ENCODE assay signal across 1 cellular context in genomic region chr17:2396568-2397246, GRCh38.
TF ChIP-seq lines count a peak whose summit lies in the region.

No MANE protein-coding gene starts in this region.

TF ChIP-seq in HepG2, 621 proteins besides CTCF, POLR2A, EP300 and RAD21 (continued from another document and continues in another):
- TF ChIP-seq ZNF788 (CRISPR knock-in tag; IDR thresholded peaks at IDR 0.05; ENCODE audit: borderline replicate concordance) (0 out of 2 replicates have a peak, but pooled peaks have one; percentile 11), PAXIP1 (CRISPR knock-in tag; conservative IDR thresholded peaks at IDR 0.05) (peak; percentile 50; the same call in 1 of the 2 replicates), ZNF281 (CRISPR knock-in tag; IDR thresholded peaks at IDR 0.05; ENCODE audit: borderline replicate concordance) (peak; percentile 9; the same call in 1 of the 2 replicates), THAP7 (CRISPR knock-in tag; IDR thresholded peaks at IDR 0.05) (0 out of 2 replicates have a peak, but pooled peaks have one; percentile 53), BATF2 (CRISPR knock-in tag; IDR thresholded peaks at IDR 0.05) (no peak), HOXD1 (CRISPR knock-in tag; IDR thresholded peaks at IDR 0.05) (0 out of 2 replicates have a peak, but pooled peaks have one; percentile 24), LCORL (IDR thresholded peaks at IDR 0.05) (no peak), LCORL (CRISPR knock-in tag; IDR thresholded peaks at IDR 0.05) (peak; percentile 65; the same call in 1 of the 2 replicates), ZNF556 (CRISPR knock-in tag; IDR thresholded peaks at IDR 0.05; ENCODE audit: borderline replicate concordance) (0 out of 2 replicates have a peak, but pooled peaks have one; percentile 55), KLF16 (CRISPR knock-in tag; IDR thresholded peaks at IDR 0.05) (0 out of 4 replicates have a peak, but pooled peaks of 1 of the 2 experiments have one; percentile 20), MIER3 (CRISPR knock-in tag; IDR thresholded peaks at IDR 0.05; ENCODE audit: borderline replicate concordance) (peak; percentile 19; the same call in 1 of the 2 replicates), RCOR2 (CRISPR knock-in tag; IDR thresholded peaks at IDR 0.05) (no peak), ZNF766 (CRISPR knock-in tag; IDR thresholded peaks at IDR 0.05; ENCODE audit: borderline replicate concordance) (0 out of 2 replicates have a peak, but pooled peaks have one; percentile 62), ZNF558 (CRISPR knock-in tag; IDR thresholded peaks at IDR 0.05; ENCODE audit: borderline replicate concordance) (no peak), HMGXB4 (CRISPR knock-in tag; IDR thresholded peaks at IDR 0.05; ENCODE audit: borderline replicate concordance in 1 of 2, low read depth in 1 of 2) (peak; percentile 30 to 38; a peak in 1 of 4 replicates), TP53 (CRISPR knock-in tag; conservative IDR thresholded peaks at IDR 0.05) (no peak), PHF21A (CRISPR knock-in tag; IDR thresholded peaks at IDR 0.05) (peak; percentile 91), THAP11 (CRISPR knock-in tag; IDR thresholded peaks at IDR 0.05) (peak; percentile 65; the same call in 1 of the 2 replicates), FOXP4 (CRISPR knock-in tag; IDR thresholded peaks at IDR 0.05) (peak; percentile 40; the same call in 1 of the 2 replicates), POLR2G (IDR thresholded peaks at IDR 0.05; ENCODE audit: low read depth, low read length) (peak; percentile 65), YEATS4 (CRISPR knock-in tag; IDR thresholded peaks at IDR 0.05; ENCODE audit: borderline replicate concordance) (peak; percentile 44; the same call in 1 of the 2 replicates), NR1H2 (CRISPR knock-in tag; IDR thresholded peaks at IDR 0.05; ENCODE audit: borderline replicate concordance, low read depth) (no peak), RFXAP (CRISPR knock-in tag; IDR thresholded peaks at IDR 0.05; ENCODE audit: borderline replicate concordance) (peak; percentile 80; the same call in 1 of the 2 replicates), KDM6A (CRISPR knock-in tag; IDR thresholded peaks at IDR 0.05; ENCODE audit: low read depth) (no peak), ZNF230 (CRISPR knock-in tag; IDR thresholded peaks at IDR 0.05) (no peak), SYNCRIP (IDR thresholded peaks at IDR 0.05; ENCODE audit: insufficient read depth, low read depth, low read length) (no peak), ZNF772 (CRISPR knock-in tag; IDR thresholded peaks at IDR 0.05) (0 out of 2 replicates have a peak, but pooled peaks have one; percentile 42), NFYB (CRISPR knock-in tag; IDR thresholded peaks at IDR 0.05) (peak; percentile 86), PRDM10 (CRISPR knock-in tag; IDR thresholded peaks at IDR 0.05; ENCODE audit: low read depth) (peak; percentile 53; the same call in 1 of the 2 replicates), KLF12 (CRISPR knock-in tag; IDR thresholded peaks at IDR 0.05; ENCODE audit: borderline replicate concordance) (peak; percentile 68; the same call in 1 of the 2 replicates), NR2C2 (CRISPR knock-in tag; IDR thresholded peaks at IDR 0.05; ENCODE audit: borderline replicate concordance) (peak; percentile 27; the same call in 1 of the 2 replicates), ZNF747 (CRISPR knock-in tag; IDR thresholded peaks at IDR 0.05; ENCODE audit: borderline replicate concordance) (peak; percentile 60; the same call in 1 of the 2 replicates), MAX (IDR thresholded peaks at IDR 0.05) (peak; percentile 64), ZMYM4 (CRISPR knock-in tag; IDR thresholded peaks at IDR 0.05) (peak; percentile 18; the same call in 1 of the 2 replicates), SP1 (IDR thresholded peaks at IDR 0.05) (no peak), SP1 (CRISPR knock-in tag; IDR thresholded peaks at IDR 0.05) (peak; percentile 74), SMAD9 (CRISPR knock-in tag; IDR thresholded peaks at IDR 0.05) (no peak), ZFP91 (CRISPR knock-in tag; IDR thresholded peaks at IDR 0.05; ENCODE audit: borderline replicate concordance) (peak; percentile 74), ZNF331 (CRISPR knock-in tag; IDR thresholded peaks at IDR 0.05) (no peak), DPF2 (CRISPR knock-in tag; IDR thresholded peaks at IDR 0.05; ENCODE audit: borderline replicate concordance, low read depth) (no peak), GATAD2A (CRISPR knock-in tag; IDR thresholded peaks at IDR 0.05) (peak; percentile 41), GMEB1 (CRISPR knock-in tag; IDR thresholded peaks at IDR 0.05; ENCODE audit: borderline replicate concordance) (peak; percentile 52; the same call in 1 of the 2 replicates)
